ENCODE assay signal across 1 cellular context in the genomic region with DNA sequence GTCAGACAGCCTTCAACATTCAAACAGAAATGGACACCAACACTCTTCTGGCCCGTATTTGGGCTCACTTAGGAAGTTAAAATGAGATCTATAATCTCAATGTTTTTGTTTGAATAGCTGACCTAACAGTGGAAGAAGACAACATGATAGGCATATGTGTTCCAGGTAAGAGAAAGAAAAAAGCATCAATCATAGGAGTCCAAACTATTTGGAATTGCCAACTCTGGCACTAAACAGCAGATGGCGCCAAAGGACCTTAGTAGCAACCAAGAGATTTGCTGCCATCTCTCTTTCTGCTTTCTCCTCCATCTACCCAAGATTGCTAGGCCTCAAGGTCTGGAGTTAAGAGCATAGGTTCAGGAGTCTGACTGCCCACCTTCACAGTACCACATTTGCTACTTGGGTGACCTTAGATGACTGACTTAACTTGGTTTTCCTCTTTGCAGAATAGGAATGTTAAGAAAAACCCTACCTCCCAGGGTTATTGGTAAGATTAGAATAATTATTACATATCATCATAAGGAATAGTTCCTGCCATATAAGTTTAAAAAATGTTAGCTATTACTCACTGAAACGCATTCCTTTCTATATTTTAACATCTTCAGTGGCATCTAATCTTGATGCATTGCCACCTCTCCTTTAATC.
TF ChIP-seq lines count a peak whose summit lies in the region.

No MANE protein-coding gene starts in this region.

TF ChIP-seq in WTC11, 78 proteins besides CTCF, POLR2A, EP300 and RAD21 (continued from another document):
- no peak for TF ChIP-seq CBFB (CRISPR knock-in tag; IDR thresholded peaks at IDR 0.05; ENCODE audit: low read depth)
- no peak for TF ChIP-seq ZNF423 (CRISPR knock-in tag; IDR thresholded peaks at IDR 0.05)
- no peak for TF ChIP-seq ZNF317 (CRISPR knock-in tag; IDR thresholded peaks at IDR 0.05; ENCODE audit: borderline replicate concordance, low read depth)
- no peak for TF ChIP-seq ZNF425 (CRISPR knock-in tag; conservative IDR thresholded peaks at IDR 0.05)
